In the genomic region with DNA sequence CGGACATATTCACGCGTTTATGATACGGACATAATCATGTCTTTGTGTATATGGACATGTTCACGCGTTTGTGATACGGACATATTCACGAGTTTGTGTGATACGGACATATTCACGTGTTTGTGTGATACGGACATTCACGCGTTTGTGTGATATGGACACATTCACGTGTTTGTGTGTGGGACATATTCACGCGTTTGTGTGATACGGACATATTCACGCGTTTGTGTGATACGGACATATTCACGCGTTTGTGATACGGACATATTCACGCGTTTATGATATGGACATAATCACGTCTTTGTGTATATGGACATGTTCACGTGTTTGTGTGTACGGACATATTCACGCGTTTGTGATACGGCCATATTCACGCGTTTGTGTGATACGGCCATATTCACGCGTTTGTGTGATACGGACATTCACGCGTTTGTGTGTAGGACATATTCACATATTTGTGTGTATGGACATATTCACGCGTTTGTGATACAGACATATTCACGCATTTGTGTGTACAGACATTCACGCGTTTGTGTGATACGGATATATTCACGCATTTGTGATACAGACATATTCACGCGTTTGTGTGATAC, we compare ENCODE assay signal across 1 cellular context.
TF ChIP-seq lines count a peak whose summit lies in the region.

No MANE protein-coding gene starts in this region.

TF ChIP-seq in HepG2, 621 proteins besides CTCF, POLR2A, EP300 and RAD21:
- TF ChIP-seq NCOA2 (CRISPR knock-in tag; IDR thresholded peaks at IDR 0.05) (no peak), HOXA7 (CRISPR knock-in tag; IDR thresholded peaks at IDR 0.05) (no peak), U2AF2 (IDR thresholded peaks at IDR 0.05; ENCODE audit: low read depth, low read length) (no peak), ZNF430 (CRISPR knock-in tag; IDR thresholded peaks at IDR 0.05) (no peak)
- TF ChIP-seq, protein P1, sequence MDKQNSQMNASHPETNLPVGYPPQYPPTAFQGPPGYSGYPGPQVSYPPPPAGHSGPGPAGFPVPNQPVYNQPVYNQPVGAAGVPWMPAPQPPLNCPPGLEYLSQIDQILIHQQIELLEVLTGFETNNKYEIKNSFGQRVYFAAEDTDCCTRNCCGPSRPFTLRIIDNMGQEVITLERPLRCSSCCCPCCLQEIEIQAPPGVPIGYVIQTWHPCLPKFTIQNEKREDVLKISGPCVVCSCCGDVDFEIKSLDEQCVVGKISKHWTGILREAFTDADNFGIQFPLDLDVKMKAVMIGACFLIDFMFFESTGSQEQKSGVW (CRISPR knock-in tag; IDR thresholded peaks at IDR 0.05; ENCODE audit: borderline replicate concordance): no peak
- TF ChIP-seq, protein P2, sequence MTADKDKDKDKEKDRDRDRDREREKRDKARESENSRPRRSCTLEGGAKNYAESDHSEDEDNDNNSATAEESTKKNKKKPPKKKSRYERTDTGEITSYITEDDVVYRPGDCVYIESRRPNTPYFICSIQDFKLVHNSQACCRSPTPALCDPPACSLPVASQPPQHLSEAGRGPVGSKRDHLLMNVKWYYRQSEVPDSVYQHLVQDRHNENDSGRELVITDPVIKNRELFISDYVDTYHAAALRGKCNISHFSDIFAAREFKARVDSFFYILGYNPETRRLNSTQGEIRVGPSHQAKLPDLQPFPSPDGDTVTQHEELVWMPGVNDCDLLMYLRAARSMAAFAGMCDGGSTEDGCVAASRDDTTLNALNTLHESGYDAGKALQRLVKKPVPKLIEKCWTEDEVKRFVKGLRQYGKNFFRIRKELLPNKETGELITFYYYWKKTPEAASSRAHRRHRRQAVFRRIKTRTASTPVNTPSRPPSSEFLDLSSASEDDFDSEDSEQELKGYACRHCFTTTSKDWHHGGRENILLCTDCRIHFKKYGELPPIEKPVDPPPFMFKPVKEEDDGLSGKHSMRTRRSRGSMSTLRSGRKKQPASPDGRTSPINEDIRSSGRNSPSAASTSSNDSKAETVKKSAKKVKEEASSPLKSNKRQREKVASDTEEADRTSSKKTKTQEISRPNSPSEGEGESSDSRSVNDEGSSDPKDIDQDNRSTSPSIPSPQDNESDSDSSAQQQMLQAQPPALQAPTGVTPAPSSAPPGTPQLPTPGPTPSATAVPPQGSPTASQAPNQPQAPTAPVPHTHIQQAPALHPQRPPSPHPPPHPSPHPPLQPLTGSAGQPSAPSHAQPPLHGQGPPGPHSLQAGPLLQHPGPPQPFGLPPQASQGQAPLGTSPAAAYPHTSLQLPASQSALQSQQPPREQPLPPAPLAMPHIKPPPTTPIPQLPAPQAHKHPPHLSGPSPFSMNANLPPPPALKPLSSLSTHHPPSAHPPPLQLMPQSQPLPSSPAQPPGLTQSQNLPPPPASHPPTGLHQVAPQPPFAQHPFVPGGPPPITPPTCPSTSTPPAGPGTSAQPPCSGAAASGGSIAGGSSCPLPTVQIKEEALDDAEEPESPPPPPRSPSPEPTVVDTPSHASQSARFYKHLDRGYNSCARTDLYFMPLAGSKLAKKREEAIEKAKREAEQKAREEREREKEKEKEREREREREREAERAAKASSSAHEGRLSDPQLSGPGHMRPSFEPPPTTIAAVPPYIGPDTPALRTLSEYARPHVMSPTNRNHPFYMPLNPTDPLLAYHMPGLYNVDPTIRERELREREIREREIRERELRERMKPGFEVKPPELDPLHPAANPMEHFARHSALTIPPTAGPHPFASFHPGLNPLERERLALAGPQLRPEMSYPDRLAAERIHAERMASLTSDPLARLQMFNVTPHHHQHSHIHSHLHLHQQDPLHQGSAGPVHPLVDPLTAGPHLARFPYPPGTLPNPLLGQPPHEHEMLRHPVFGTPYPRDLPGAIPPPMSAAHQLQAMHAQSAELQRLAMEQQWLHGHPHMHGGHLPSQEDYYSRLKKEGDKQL (CRISPR knock-in tag; IDR thresholded peaks at IDR 0.05; ENCODE audit: low read depth): no peak
TF ChIP-seq in HepG2: peak in this region for 0.
